ENCODE assay signal across 11 cellular contexts in the genomic region with DNA sequence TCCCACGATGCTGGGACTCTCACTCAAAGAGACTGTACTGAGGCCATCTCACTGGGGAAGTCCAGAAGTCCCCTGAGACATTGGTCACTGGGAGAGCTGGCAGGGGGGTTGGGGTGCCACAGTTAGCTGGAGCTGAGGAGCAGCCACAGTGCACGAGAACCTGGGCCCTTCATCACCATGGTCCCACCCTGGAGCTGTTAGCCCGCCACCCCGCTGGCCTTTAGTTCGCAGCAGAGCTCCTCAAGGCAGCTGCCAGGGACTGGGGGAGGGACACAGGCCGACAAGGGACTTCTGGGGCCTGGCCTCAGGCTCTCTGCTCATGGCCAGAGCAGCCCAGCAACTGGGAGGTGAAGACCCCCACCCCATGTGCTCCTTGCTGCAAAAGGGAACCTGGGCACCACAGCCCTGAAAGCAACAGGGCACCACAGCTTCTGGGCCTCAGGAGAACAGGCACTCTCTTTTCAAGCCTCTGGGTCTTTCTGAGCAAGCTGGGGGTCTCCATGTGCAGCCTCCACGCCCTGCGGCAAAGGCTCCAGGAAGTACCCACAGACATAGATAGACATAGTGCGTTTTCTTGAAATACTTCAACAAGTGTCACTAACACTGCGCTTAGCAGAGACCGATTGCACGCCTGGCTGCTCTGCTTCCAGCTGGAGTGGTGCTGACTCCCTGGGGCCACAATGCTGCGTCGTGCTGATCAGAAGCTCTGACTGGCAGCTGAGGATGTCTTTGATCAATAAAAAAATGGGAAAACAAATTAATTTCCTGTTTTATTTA. TPM values are rescaled to one million over a fixed set of nuclear protein-coding genes. Genes with fewer than 3 reads are reported as not detected.
DNase-seq lines count a peak whose midpoint lies in the region; ATAC-seq, FAIRE-seq and TF ChIP-seq lines count a peak whose summit lies in the region.
"Had no signal": no experiment of that assay in that cellular context is flagged by ENCODE, and none has a peak within 500 bp of the region (broad histone marks: within the 10 kb centered on the region; RNA-seq: fewer than 3 reads in every experiment).

No MANE protein-coding gene starts in this region.

- peak; percentile 98 for FAIRE-seq in GM19239 (lab: Jason Lieb, UNC)
- FAIRE-seq: bronchial epithelial cell had no signal

- H3K27me3 Mint-ChIP-seq in CD14-positive monocyte (ENCODE audit: low read depth in 3 of 3): no peaks in the 10 kb centered on the region

- DNase-seq in CD14-positive monocyte (ENCODE audit: low spot score) (no peak), GM19239 (ENCODE audit: insufficient read length, low spot score) (no peak), left ventricle myocardium inferior (peak; percentile 5), iPS-NIHi7 (ENCODE audit: extremely low spot score) (no peak), anterior cingulate cortex (lab: John Stamatoyannopoulos, UW) (no peak), HK-2 (ENCODE audit: unreplicated experiment) (no peak), kidney glomerular epithelial cell (lab: John Stamatoyannopoulos, UW) (no peak)
- DNase-seq: KBM-7 had no signal

- peak overlapping the region in 4 of 7 donors; percentile 13 to 74 (median 63) for H3K27ac Mint-ChIP-seq in CD14-positive monocyte

- H3K36me3 Mint-ChIP-seq in CD14-positive monocyte: peaks cover 7 to 18% of the 10 kb centered on the region in 2 donors

- ATAC-seq in HG03108 (IDR thresholded peaks at IDR 0.05; ENCODE audit: unreplicated experiment): peak; percentile 52

- intact Hi-C loops in CD14-positive monocyte (cut with micrococcal nuclease): no loop called here
- intact Hi-C loops in left ventricle myocardium inferior (cut with micrococcal nuclease): no loop called here

- no peaks in the 10 kb centered on the region for H3K9me3 Mint-ChIP-seq in CD14-positive monocyte

- TF ChIP-seq CTCF in CD14-positive monocyte (IDR thresholded peaks at IDR 0.05) (no peak), left ventricle myocardium inferior (IDR thresholded peaks at IDR 0.05; ENCODE audit: borderline replicate concordance) (no peak)

- no peak overlapping the region for H3K4me3 ChIP-seq in left ventricle myocardium inferior

- H3K27me3 ChIP-seq in left ventricle myocardium inferior (ENCODE audit: low read depth): no peaks in the 10 kb centered on the region

- H3K4me1 Mint-ChIP-seq in CD14-positive monocyte: peaks cover 12% of the 10 kb centered on the region

- no peaks in the 10 kb centered on the region for H3K36me3 ChIP-seq in left ventricle myocardium inferior

- peaks cover 11% of the 10 kb centered on the region for H3K4me1 ChIP-seq in left ventricle myocardium inferior

- no peak overlapping the region for H3K27ac ChIP-seq in left ventricle myocardium inferior (replicated peaks)
- H3K27ac ChIP-seq: C4-2B had no signal

- H3K4me3 Mint-ChIP-seq in CD14-positive monocyte: peak overlapping the region; percentile 24 to 35

- H3K9me3 ChIP-seq in left ventricle myocardium inferior (replicated peaks): no peaks in the 10 kb centered on the region

RNA-seq across cellular contexts. Expression of a gene that starts 46.0 kb away (rescaled TPM):
- 1 to 10 TPM; 2.3 TPM for polyA plus RNA-seq in CD14-positive monocyte
- 4.1 TPM for total RNA-seq in left ventricle myocardium inferior
